8 cellular contexts compared by ENCODE assay signal in the genomic region with DNA sequence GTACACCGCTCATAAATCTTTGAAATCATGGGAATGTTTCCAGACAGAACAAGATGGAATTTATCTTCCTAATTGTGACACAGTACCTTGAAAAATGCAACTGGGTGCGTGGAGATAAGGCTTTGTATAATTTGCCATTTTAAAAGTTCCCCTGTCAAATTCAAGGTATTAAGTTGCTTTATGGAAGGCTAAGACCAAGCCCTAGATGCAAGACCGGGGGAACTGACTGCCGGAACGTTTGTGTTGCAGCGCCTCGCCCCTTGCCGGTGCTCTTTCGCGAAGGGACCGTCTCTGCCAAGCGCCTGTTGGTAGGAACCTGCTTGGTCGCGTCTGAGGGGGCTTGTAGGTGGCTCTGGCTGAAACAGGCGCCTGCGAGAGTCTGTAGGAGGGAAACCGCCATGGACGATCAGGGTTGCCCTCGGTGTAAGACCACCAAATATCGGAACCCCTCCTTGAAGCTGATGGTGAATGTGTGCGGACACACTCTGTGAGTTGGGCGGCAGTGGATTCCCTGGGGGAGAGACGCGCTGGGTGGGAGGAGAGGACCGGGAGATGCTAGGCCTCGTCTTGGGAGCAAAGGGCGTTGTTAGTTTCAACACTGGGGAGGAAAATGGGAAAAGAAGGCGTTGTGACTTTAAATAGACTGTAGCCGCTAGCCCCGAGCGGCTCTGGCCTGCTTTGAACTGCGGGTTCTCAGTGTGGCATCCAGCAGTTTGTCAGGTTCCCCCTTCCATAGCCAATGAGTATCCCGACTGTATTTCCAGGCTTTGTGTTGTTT. TPM values are rescaled to one million over a fixed set of nuclear protein-coding genes. Genes with fewer than 3 reads are reported as not detected.
A peak's percentile ranks its signal among the peaks of the same experiment; 100 is the strongest.
DNase-seq lines count a peak whose midpoint lies in the region; ATAC-seq and TF ChIP-seq lines count a peak whose summit lies in the region.

A gene (plus strand): TSS at position 297 of the 778 bp plus-strand sequence. CDS start 102 bp downstream, at position 399.

- peak; percentile 25 for TF ChIP-seq CTCF in chondrocyte (IDR thresholded peaks at IDR 0.05)

- peak within 1 kb of the TSS; percentile 94 for H3K4me3 Mint-ChIP-seq in chondrocyte (ENCODE audit: unreplicated experiment)

- H3K4me1 Mint-ChIP-seq in chondrocyte (ENCODE audit: low read depth), result peaks cover 28% of the 10 kb centered on the region

- intact Hi-C loops in left colon (cut with DNase I, micrococcal nuclease), result no loop called here

- DNase-seq in AG08396 (ENCODE audit: low spot score), result peak; percentile 76
- DNase-seq in NCI-H2227 treated with DMSO at 0.1 percent for 48 hours (lab: John Stamatoyannopoulos, UW), result peak; percentile 71
- DNase-seq in activated CD4-positive, CD25-positive, alpha-beta regulatory T cell treated with anti-CD3 and anti-CD28 coated beads, Interleukin-2, amount 50 U/mL, for 72 hours, result peak; percentile 66
- peak; percentile 94 for DNase-seq in chondrocyte (ENCODE audit: low spot score)
- peak; percentile 66 to 71 for DNase-seq in left colon
- DNase-seq in stimulated activated CD4-positive, alpha-beta T cell treated with anti-CD3 and anti-CD28 coated beads, Interleukin-1b, Interleukin-23, amount 100 ng/mL, for 48 hours, result peak; percentile 78

- ATAC-seq in GM18873 (IDR thresholded peaks at IDR 0.05; ENCODE audit: low FRiP score, unreplicated experiment), result peak; percentile 91
- ATAC-seq in HG03159 (IDR thresholded peaks at IDR 0.05; ENCODE audit: unreplicated experiment), result peak; percentile 92
- ATAC-seq in left colon, result peak; percentile 97

- H3K27ac Mint-ChIP-seq in chondrocyte (ENCODE audit: unreplicated experiment), result peak within 1 kb of the TSS; percentile 97

- no peaks in the 10 kb centered on the region for H3K36me3 Mint-ChIP-seq in chondrocyte (ENCODE audit: low read depth)

- peaks cover 2% of the 10 kb centered on the region for H3K9me3 Mint-ChIP-seq in chondrocyte (ENCODE audit: low read depth)

- H3K27me3 Mint-ChIP-seq in chondrocyte (ENCODE audit: low read depth), result no peaks in the 10 kb centered on the region

RNA-seq across cellular contexts. Expression of the gene that starts here (rescaled TPM):
- total RNA-seq in chondrocyte (42.4 to 71.1 TPM (median 42.7 TPM) in 3 replicates), left colon (10 to 100 TPM; 11.1 to 12.0 TPM)

Comparison
In these comparisons a context has a peak if more than half of its experiments do, and no peak if none do; other contexts are left out.
1. Peak in every context shown above with its lines: DNase-seq and ATAC-seq.